Comparison of ENCODE assay signal across 15 cellular contexts in genomic region chr16:11901091-11901490, GRCh38. TPM values are rescaled to one million over a fixed set of nuclear protein-coding genes. Genes with fewer than 3 reads are reported as not detected.
DNase-seq lines count a peak whose midpoint lies in the region; ATAC-seq and TF ChIP-seq lines count a peak whose summit lies in the region.
"Had no signal": no experiment of that assay in that cellular context is flagged by ENCODE, and none has a peak within 500 bp of the region (broad histone marks: within the 10 kb centered on the region; RNA-seq: fewer than 3 reads in every experiment).

No MANE protein-coding gene starts in this region.

- H3K4me1 Mint-ChIP-seq in activated T-cell treated with anti-CD3 and anti-CD28 coated beads, Interleukin-2, amount 50 U/mL, for 24 hours (ENCODE audit: low read depth) = peaks cover 77% of the 10 kb centered on the region
- peaks cover 63% of the 10 kb centered on the region for H3K4me1 Mint-ChIP-seq in stimulated activated effector memory CD8-positive, alpha-beta T cell treated with anti-CD3 and anti-CD28 coated beads, Interleukin-12 subunit alpha, Interleukin-12 subunit beta, amount 100 ng/mL, for 72 hours

- no peak overlapping the region for H2BK20ac ChIP-seq in IMR-90 (ENCODE audit: low read depth, low read length)

- H3K27ac ChIP-seq in IMR-90 (ENCODE audit: insufficient read depth, low read length) = no peak overlapping the region
- H3K27ac ChIP-seq: upper lobe of right lung had no signal

- no peak overlapping the region for H3K4me3 ChIP-seq in IMR-90 (ENCODE audit: insufficient read depth, low read depth, low read length)
- H3K4me3 ChIP-seq: K562, upper lobe of right lung had no signal

- no peak overlapping the region for H3K14ac ChIP-seq in IMR-90 (replicated peaks; ENCODE audit: low read depth, low read length)

- no peak overlapping the region for H4K8ac ChIP-seq in IMR-90 (ENCODE audit: low read depth in 2 of 2, low read length in 2 of 2)

- no peak for TF ChIP-seq CTCF in IMR-90 (conservative IDR thresholded peaks at IDR 0.05; ENCODE audit: low read depth, low read length)

- H3K23ac ChIP-seq in IMR-90 (ENCODE audit: low read depth, low read length) = no peak overlapping the region

- H3K36me3 Mint-ChIP-seq in activated T-cell treated with anti-CD3 and anti-CD28 coated beads, Interleukin-2, amount 50 U/mL, for 24 hours (ENCODE audit: low read depth) = peaks cover 75% of the 10 kb centered on the region
- H3K36me3 Mint-ChIP-seq in stimulated activated effector memory CD8-positive, alpha-beta T cell treated with anti-CD3 and anti-CD28 coated beads, Interleukin-12 subunit alpha, Interleukin-12 subunit beta, amount 100 ng/mL, for 72 hours = peaks cover 80% of the 10 kb centered on the region

- H3K4me1 ChIP-seq in IMR-90 (ENCODE audit: control insufficient read depth, insufficient read depth, low read length) = peaks cover 4% of the 10 kb centered on the region

- H3K56ac ChIP-seq in IMR-90 (ENCODE audit: extremely low read depth, insufficient read depth, low read length) = no peak overlapping the region

- peaks cover 83% of the 10 kb centered on the region for H4K20me1 ChIP-seq in IMR-90 (ENCODE audit: insufficient read depth, low read length)

- H4K91ac ChIP-seq in IMR-90 (ENCODE audit: insufficient read depth, low read depth, low read length) = no peak overlapping the region

- peaks cover 0 to 70% of the 10 kb centered on the region in 2 experiments; a peak in 2 of 4 replicates for H3K79me1 ChIP-seq in IMR-90 (ENCODE audit: low read depth in 1 of 2, low read length in 2 of 2)

- H2BK120ac ChIP-seq in IMR-90 (ENCODE audit: low read depth, low read length) = no peak overlapping the region

- no peak overlapping the region for H2BK5ac ChIP-seq in IMR-90 (ENCODE audit: low read depth, low read length, poor library complexity, severe bottlenecking)

- no peak overlapping the region for H3K4ac ChIP-seq in IMR-90 (ENCODE audit: low read depth, low read length)

- no peak overlapping the region for H3K18ac ChIP-seq in IMR-90 (ENCODE audit: low read depth, low read length)

- no peak overlapping the region for H3K4me2 ChIP-seq in IMR-90 (ENCODE audit: low read depth, low read length)

- no peak overlapping the region for H4K5ac ChIP-seq in IMR-90 (ENCODE audit: low read depth, low read length)

- peak overlapping the region; percentile 76 for H3K27ac Mint-ChIP-seq in activated T-cell treated with anti-CD3 and anti-CD28 coated beads, Interleukin-2, amount 50 U/mL, for 24 hours
- peak overlapping the region; percentile 34 for H3K27ac Mint-ChIP-seq in stimulated activated effector memory CD8-positive, alpha-beta T cell treated with anti-CD3 and anti-CD28 coated beads, Interleukin-12 subunit alpha, Interleukin-12 subunit beta, amount 100 ng/mL, for 72 hours
- H3K27ac Mint-ChIP-seq: stimulated activated memory B cell treated with anti-CD40 and anti-IgM and Interleukin-4, amounts not matched to agents 10 μg/mL and 1 μg/mL and 100 μg/mL, for 72 hours had no signal

- H2AK9ac ChIP-seq in IMR-90 (replicated peaks; ENCODE audit: low read depth, low read length, poor library complexity) = no peak overlapping the region

- DNase-seq in activated T-cell treated with anti-CD3 and anti-CD28 coated beads, Interleukin-2, amount 50 U/mL, for 24 hours = no peak
- DNase-seq in activated T-cell treated with anti-CD3 and anti-CD28 coated beads, Interleukin-2, amount 50 U/mL, for 1 hour = no peak
- DNase-seq in IMR-90 (peak; percentile 18), astrocyte of the hippocampus (ENCODE audit: low read depth, low spot score) (peak; percentile 37), NAMALWA (ENCODE audit: low spot score) (no peak), globus pallidus (ENCODE audit: low spot score) (no peak)
- no peak for DNase-seq in stimulated activated effector memory CD8-positive, alpha-beta T cell treated with anti-CD3 and anti-CD28 coated beads, Interleukin-12 subunit alpha, Interleukin-12 subunit beta, amount 100 ng/mL, for 72 hours (ENCODE audit: low spot score in 2 of 2)
- DNase-seq: hippocampal formation, NCI-H1417, SW 1271, upper lobe of right lung had no signal

- no peak for TF ChIP-seq RAD21 in IMR-90 (IDR thresholded peaks at IDR 0.05; ENCODE audit: low read length)

- CTCF ChIA-PET in IMR-90 (lab: Yijun Ruan, JAX) = interaction anchor here (0.7 kb wide), 1 partner anchor 159 kb away, joined by 3 read pairs; no protein-coding TSS in a partner anchor

- no peak overlapping the region for H2AK5ac ChIP-seq in IMR-90 (ENCODE audit: low read depth, low read length)

- intact Hi-C loops in IMR-90 (cut with micrococcal nuclease) = no loop called here

- peaks cover 21% of the 10 kb centered on the region for H3K9me1 ChIP-seq in IMR-90 (ENCODE audit: insufficient read depth, low read length)

- no peak overlapping the region for H3K4me3 Mint-ChIP-seq in activated T-cell treated with anti-CD3 and anti-CD28 coated beads, Interleukin-2, amount 50 U/mL, for 24 hours
- peak overlapping the region; percentile 19 for H3K4me3 Mint-ChIP-seq in stimulated activated effector memory CD8-positive, alpha-beta T cell treated with anti-CD3 and anti-CD28 coated beads, Interleukin-12 subunit alpha, Interleukin-12 subunit beta, amount 100 ng/mL, for 72 hours
- H3K4me3 Mint-ChIP-seq: brain; stimulated activated memory B cell treated with anti-CD40 and anti-IgM and Interleukin-4, amounts not matched to agents 10 μg/mL and 1 μg/mL and 100 μg/mL, for 72 hours had no signal

- in situ Hi-C loops in IMR-90 (cut with MboI; ENCODE audit: low sequenced_read_pairs) = no loop called here

- no TSS peak for BruUV-seq in IMR-90 (replicated peaks; lab: Mats Ljungman, UMichigan)

- H3K9me3 Mint-ChIP-seq in activated T-cell treated with anti-CD3 and anti-CD28 coated beads, Interleukin-2, amount 50 U/mL, for 24 hours = no peaks in the 10 kb centered on the region
- H3K9me3 Mint-ChIP-seq in stimulated activated effector memory CD8-positive, alpha-beta T cell treated with anti-CD3 and anti-CD28 coated beads, Interleukin-12 subunit alpha, Interleukin-12 subunit beta, amount 100 ng/mL, for 72 hours = no peaks in the 10 kb centered on the region
- H3K9me3 Mint-ChIP-seq: brain; stimulated activated memory B cell treated with anti-CD40 and anti-IgM and Interleukin-4, amounts not matched to agents 10 μg/mL and 1 μg/mL and 100 μg/mL, for 72 hours had no signal

- no peaks in the 10 kb centered on the region for H3K9me3 ChIP-seq in IMR-90 (ENCODE audit: control insufficient read depth, insufficient read depth, low read length)
- H3K9me3 ChIP-seq: upper lobe of right lung had no signal

- ATAC-seq in IMR-90 (ENCODE audit: low read depth) (no peak), GM18498 (IDR thresholded peaks at IDR 0.05; ENCODE audit: unreplicated experiment) (no peak)
- peak; percentile 84 for ATAC-seq in stimulated activated effector memory CD8-positive, alpha-beta T cell treated with anti-CD3 and anti-CD28 coated beads, Interleukin-12 subunit alpha, Interleukin-12 subunit beta, amount 100 ng/mL, for 72 hours
- ATAC-seq: K562; stimulated activated memory B cell treated with anti-CD40 and anti-IgM and Interleukin-4, amounts not matched to agents 10 μg/mL and 1 μg/mL and 100 μg/mL, for 72 hours; upper lobe of right lung had no signal

- no peak overlapping the region for H2BK15ac ChIP-seq in IMR-90 (ENCODE audit: low read depth, low read length)

- no CpG with 5 or more reads among the region's 3 CpGs for WGBS in IMR-90 (ENCODE audit: extremely low coverage in 2 of 2, insufficient read length in 1 of 2), 2 experiments

- H3K27me3 Mint-ChIP-seq in activated T-cell treated with anti-CD3 and anti-CD28 coated beads, Interleukin-2, amount 50 U/mL, for 24 hours = no peaks in the 10 kb centered on the region
- H3K27me3 Mint-ChIP-seq: brain; stimulated activated memory B cell treated with anti-CD40 and anti-IgM and Interleukin-4, amounts not matched to agents 10 μg/mL and 1 μg/mL and 100 μg/mL, for 72 hours had no signal

- peaks cover 3% of the 10 kb centered on the region; the same call in 1 of the 2 replicates for H3K36me3 ChIP-seq in IMR-90 (ENCODE audit: control insufficient read depth, insufficient read depth, low read length)

- no peak overlapping the region for H2AFZ ChIP-seq in IMR-90 (replicated peaks; ENCODE audit: low read length, poor library complexity)

- H3K9ac ChIP-seq in IMR-90 (ENCODE audit: low read depth, low read length) = no peak overlapping the region

- dilution Hi-C loops in IMR-90 (cut with HindIII; ENCODE audit: low sequenced_read_pairs, unreplicated experiment) = no loop called here

- no peak for TF ChIP-seq POLR2A in IMR-90 (IDR thresholded peaks at IDR 0.05; ENCODE audit: low read depth, low read length)

- POLR2A ChIA-PET in IMR-90 (lab: Charles Lee; ENCODE audit: unreplicated experiment) = no interaction called here

- H3K27me3 ChIP-seq in IMR-90 (ENCODE audit: control insufficient read depth, insufficient read depth, low read length) = no peaks in the 10 kb centered on the region
- H3K27me3 ChIP-seq: upper lobe of right lung had no signal

TF ChIP-seq in IMR-90, 13 proteins besides CTCF, POLR2A, EP300 and RAD21:
- TF ChIP-seq RCOR1 (IDR thresholded peaks at IDR 0.05; ENCODE audit: insufficient replicate concordance, low read length) = no peak

RNA-seq across cellular contexts. Expression of gene GSPT1, which starts 14.7 kb away (rescaled TPM):
- total RNA-seq in IMR-90 (2012; rRNA removed) = 84.8 and 121 TPM in 2 replicates
- 68.8 and 76.3 TPM in 2 replicates for polyA plus RNA-seq in IMR-90 (2012; rRNA removed)
- polyA plus RNA-seq in IMR-90 (2012; cell fraction: cytosol; rRNA removed) = 7.5 and 16.8 TPM in 2 replicates
- 6.0 and 42.6 TPM in 2 replicates for polyA plus RNA-seq in IMR-90 (2012; cell fraction: nucleus; rRNA removed; ENCODE audit: low replicate concordance)

RNA-seq across cellular contexts. Expression of gene NPIPB2, which starts 40.8 kb away (rescaled TPM):
- 1.4 and 2.2 TPM in 2 replicates for total RNA-seq in IMR-90 (2012; rRNA removed)
- 7.7 and 13.4 TPM in 2 replicates for polyA plus RNA-seq in IMR-90 (2012; rRNA removed)
- 0.05 and 2.4 TPM in 2 replicates for polyA plus RNA-seq in IMR-90 (2012; cell fraction: cytosol; rRNA removed)
- 15.8 and 57.1 TPM in 2 replicates for polyA plus RNA-seq in IMR-90 (2012; cell fraction: nucleus; rRNA removed; ENCODE audit: low replicate concordance)

RNA-seq across cellular contexts. Expression of gene RSL1D1, which starts 49.7 kb away (rescaled TPM):
- 77.4 and 137 TPM in 2 replicates for total RNA-seq in IMR-90 (2012; rRNA removed)
- 55.8 and 63.8 TPM in 2 replicates for polyA plus RNA-seq in IMR-90 (2012; rRNA removed)
- polyA plus RNA-seq in IMR-90 (2012; cell fraction: cytosol; rRNA removed) = 5.6 and 6.6 TPM in 2 replicates
- polyA plus RNA-seq in IMR-90 (2012; cell fraction: nucleus; rRNA removed; ENCODE audit: low replicate concordance) = 1.3 and 10.3 TPM in 2 replicates

Comparison
In these comparisons a context has a peak if more than half of its experiments do, and no peak if none do; other contexts are left out.
1. DNase-seq: peak in IMR-90 (single experiment) and astrocyte of the hippocampus (single experiment); none in activated T-cell treated with anti-CD3 and anti-CD28 coated beads, Interleukin-2, amount 50 U/mL, for 24 hours (single experiment), activated T-cell treated with anti-CD3 and anti-CD28 coated beads, Interleukin-2, amount 50 U/mL, for 1 hour (single experiment), stimulated activated effector memory CD8-positive, alpha-beta T cell treated with anti-CD3 and anti-CD28 coated beads, Interleukin-12 subunit alpha, Interleukin-12 subunit beta, amount 100 ng/mL, for 72 hours (0 of 2), NAMALWA (single experiment) and globus pallidus (single experiment).